In genomic region chr5:173293817-173294672, GRCh38 we compare ENCODE assay signal across 1 cellular context.
TF ChIP-seq lines count a peak whose summit lies in the region.

No MANE protein-coding gene starts in this region.

TF ChIP-seq in GM23338, 12 proteins besides CTCF, POLR2A, EP300 and RAD21 (continued from another document):
- TF ChIP-seq ZNF462 (CRISPR knock-in tag; IDR thresholded peaks at IDR 0.05), result no peak
